12 cellular contexts compared by ENCODE assay signal in the genomic region with DNA sequence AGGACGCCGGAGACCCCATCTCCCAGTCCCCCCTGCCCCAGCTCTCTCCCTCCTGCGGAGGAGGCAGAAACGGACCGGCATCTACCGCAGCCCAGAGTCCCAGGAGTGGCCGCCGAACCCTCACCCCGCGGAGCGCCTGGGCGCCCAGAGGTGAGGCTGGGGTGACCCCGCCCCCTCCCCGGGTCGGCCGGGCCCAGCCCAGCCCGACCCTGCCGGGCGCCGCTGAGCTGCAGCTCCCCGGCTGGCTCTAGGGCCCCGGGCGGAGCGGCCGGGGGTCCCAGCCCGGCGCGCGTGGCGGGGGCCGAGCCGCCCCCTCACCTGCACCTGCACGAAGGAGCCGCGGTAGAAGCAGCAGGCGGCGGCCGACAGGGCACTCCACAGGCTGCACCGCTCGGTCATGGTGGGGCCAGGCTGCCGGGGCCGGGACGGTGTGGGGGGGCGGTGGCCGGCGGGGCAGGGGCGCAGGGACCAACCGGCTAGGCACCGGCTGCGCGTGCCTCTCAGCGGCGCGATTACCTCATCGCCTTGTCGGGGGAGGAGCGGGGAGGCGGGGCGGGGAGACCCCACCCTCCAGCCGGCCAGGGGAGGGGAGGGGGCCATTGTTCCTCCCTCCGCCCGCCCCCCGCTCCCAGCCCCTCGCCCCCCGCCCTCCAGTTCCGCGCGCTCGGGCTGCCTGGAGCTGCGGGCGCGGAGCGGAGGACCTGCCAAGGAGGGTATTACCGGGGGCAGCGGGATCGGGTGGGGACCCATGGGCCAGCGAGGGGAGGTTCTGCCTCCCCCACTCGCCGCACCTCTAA. TPM values are rescaled to one million over a fixed set of nuclear protein-coding genes. Genes with fewer than 3 reads are reported as not detected.
DNase-seq lines count a peak whose midpoint lies in the region; ATAC-seq and TF ChIP-seq lines count a peak whose summit lies in the region.
"Had no signal": no experiment of that assay in that cellular context is flagged by ENCODE, and none has a peak within 500 bp of the region (broad histone marks: within the 10 kb centered on the region; RNA-seq: fewer than 3 reads in every experiment).

No MANE protein-coding gene starts in this region.

- H3K36me3 Mint-ChIP-seq in CD14-positive monocyte = peaks cover 43 to 84% of the 10 kb centered on the region in 2 donors
- H3K36me3 Mint-ChIP-seq in Calu3 (ENCODE audit: insufficient read depth, unreplicated experiment) = peaks cover 5% of the 10 kb centered on the region
- H3K36me3 Mint-ChIP-seq in T-helper 17 cell (ENCODE audit: low read depth) = peaks cover 3% of the 10 kb centered on the region

- ATAC-seq in left ventricle myocardium superior (peak; percentile 49), psoas muscle (peak in 2 of 4 donors; percentile 21 to 38), T-helper 17 cell (no peak)

- H3K27ac Mint-ChIP-seq in CD14-positive monocyte (no peak overlapping the region), Calu3 (ENCODE audit: unreplicated experiment) (no peak overlapping the region), T-helper 17 cell (no peak overlapping the region)

- H3K27me3 ChIP-seq in psoas muscle (ENCODE audit: insufficient read depth in 3 of 3, low read length in 2 of 3) = peaks cover 0 to 45% (median 14%) of the 10 kb centered on the region in 3 donors

- CTCF ChIA-PET in Calu3 (lab: Charles Lee) = no interaction called here

- DNase-seq in NCI-H1105 (lab: John Stamatoyannopoulos, UW) = peak; percentile 7
- no peak for DNase-seq in NCI-H1105 treated with DMSO at 0.1 percent for 48 hours (lab: John Stamatoyannopoulos, UW)
- DNase-seq in NCI-H748 treated with DMSO at 0.1 percent for 48 hours (lab: John Stamatoyannopoulos, UW) = peak; percentile 15
- DNase-seq in left ventricle myocardium superior = no peak
- DNase-seq in psoas muscle = no peak
- no peak for DNase-seq in CD14-positive monocyte (ENCODE audit: low spot score)
- no peak for DNase-seq in Calu3
- no peak for DNase-seq in T-helper 17 cell
- DNase-seq: activated effector memory CD4-positive, alpha-beta T cell treated with anti-CD3 and anti-CD28 coated beads, Interleukin-2, amount 50 U/mL, for 16 hours; GOT3; SIG-M5; stimulated activated naive CD4-positive, alpha-beta T cell treated with Interleukin-2 at 50 U/mL for 16 hours had no signal

- H3K4me3 Mint-ChIP-seq in CD14-positive monocyte (no peak overlapping the region), Calu3 (ENCODE audit: low read depth, unreplicated experiment) (no peak overlapping the region), T-helper 17 cell (no peak overlapping the region)

- peak overlapping the region; percentile 43 for H3K4me3 ChIP-seq in psoas muscle

- 15 to 19% (median 17%) methylated on average over 25 to 78 of the region's 79 CpGs for WGBS in psoas muscle, 3 donors

- no peak overlapping the region for H3K27ac ChIP-seq in psoas muscle

- TF ChIP-seq CTCF in psoas muscle (IDR thresholded peaks at IDR 0.05) (no peak), CD14-positive monocyte (IDR thresholded peaks at IDR 0.05) (no peak), Calu3 (IDR thresholded peaks at IDR 0.05; ENCODE audit: unreplicated experiment) (no peak)

- BruUV-seq in Calu3 (replicated peaks; lab: Mats Ljungman, UMichigan) = no TSS peak

- peaks cover 0 to 4% of the 10 kb centered on the region in 2 donors for H3K36me3 ChIP-seq in psoas muscle (ENCODE audit: insufficient read depth in 1 of 2, low read depth in 1 of 2)

- H3K9me3 ChIP-seq in psoas muscle = no peaks in the 10 kb centered on the region
- no peaks in the 10 kb centered on the region for H3K9me3 ChIP-seq in T-helper 17 cell (ENCODE audit: control insufficient read depth, low read length, poor library complexity, severe bottlenecking)

- intact Hi-C loops in left ventricle myocardium superior (cut with micrococcal nuclease) (no loop called here), psoas muscle (cut with DNase I) (no loop called here), CD14-positive monocyte (cut with micrococcal nuclease) (no loop called here), Calu3 (cut with micrococcal nuclease; ENCODE audit: unreplicated experiment) (no loop called here)

- no peaks in the 10 kb centered on the region for H3K4me1 Mint-ChIP-seq in CD14-positive monocyte
- H3K4me1 Mint-ChIP-seq in Calu3 (ENCODE audit: low read depth, unreplicated experiment) = no peaks in the 10 kb centered on the region
- H3K4me1 Mint-ChIP-seq in T-helper 17 cell = peaks cover 20% of the 10 kb centered on the region

- no peaks in the 10 kb centered on the region for H3K9me3 Mint-ChIP-seq in CD14-positive monocyte
- H3K9me3 Mint-ChIP-seq in Calu3 (ENCODE audit: low read depth, unreplicated experiment) = no peaks in the 10 kb centered on the region

- H3K27me3 Mint-ChIP-seq in CD14-positive monocyte (ENCODE audit: low read depth in 3 of 3) = peaks cover 0 to 1% (median 1%) of the 10 kb centered on the region in 3 donors
- H3K27me3 Mint-ChIP-seq in Calu3 (ENCODE audit: unreplicated experiment) = peaks cover 46% of the 10 kb centered on the region
- no peaks in the 10 kb centered on the region for H3K27me3 Mint-ChIP-seq in T-helper 17 cell

- H3K4me1 ChIP-seq in psoas muscle = no peaks in the 10 kb centered on the region

RNA-seq across cellular contexts. Expression of a gene that starts 19.9 kb away (rescaled TPM):
- total RNA-seq in left ventricle myocardium superior (3.6 TPM), psoas muscle (1 to 10 TPM; 2.8 to 6.7 (median 4.0) TPM), Calu3 (2022) (7.0 and 7.6 TPM in 2 replicates), T-helper 17 cell (10 to 100 TPM in 1 of 2 donors, 1 to 10 TPM in 1; 9.4 to 10.5 TPM)
- polyA plus RNA-seq in psoas muscle (1 to 10 TPM; 4.6 to 6.9 (median 5.0) TPM), CD14-positive monocyte (10 to 100 TPM; 57.4 to 60.0 TPM)

RNA-seq across cellular contexts. Expression of a gene that starts 23.5 kb away (rescaled TPM):
- total RNA-seq in left ventricle myocardium superior (18.3 TPM), psoas muscle (10 to 100 TPM in 2 of 4 donors, 1 to 10 TPM in 2; 8.3 to 12.0 (median 10.3) TPM), Calu3 (2022) (not detected in 2 replicates), T-helper 17 cell (10 to 100 TPM; 15.9 to 27.2 TPM)
- polyA plus RNA-seq in psoas muscle (10 to 100 TPM in 1 of 3 donors, 1 to 10 TPM in 2; 5.3 to 10.0 (median 8.4) TPM), CD14-positive monocyte (10 to 100 TPM; 11.5 to 20.5 TPM)

RNA-seq across cellular contexts. Expression of a gene that starts 30.9 kb away (rescaled TPM):
- 48.4 TPM for total RNA-seq in left ventricle myocardium superior
- total RNA-seq in psoas muscle = 10 to 100 TPM; 26.5 to 46.1 (median 42.9) TPM
- 10 to 100 TPM; 29.7 to 39.3 (median 31.5) TPM for polyA plus RNA-seq in psoas muscle
- polyA plus RNA-seq in CD14-positive monocyte = 10 to 100 TPM; 24.9 to 26.4 TPM
- total RNA-seq in Calu3 (2022) = 41.8 and 51.3 TPM in 2 replicates
- total RNA-seq in T-helper 17 cell = 100 to 1,000 TPM; 107 to 123 TPM

RNA-seq across cellular contexts. Expression of a gene that starts 39.1 kb away (rescaled TPM):
- 0.15 TPM for total RNA-seq in left ventricle myocardium superior
- under 1 TPM in 1 of 4 donors, not detected in 3; 0.10 TPM for total RNA-seq in psoas muscle
- polyA plus RNA-seq in psoas muscle = under 1 TPM in 2 of 3 donors, not detected in 1; 0.01 to 0.03 TPM
- under 1 TPM in 1 of 2 donors, not detected in 1; 0.04 TPM for polyA plus RNA-seq in CD14-positive monocyte
- not detected in 2 replicates for total RNA-seq in Calu3 (2022)
- 1 to 10 TPM; 3.7 to 4.3 TPM for total RNA-seq in T-helper 17 cell

RNA-seq across cellular contexts. Expression of a gene that starts 39.5 kb away (rescaled TPM):
- total RNA-seq in left ventricle myocardium superior = 13.4 TPM
- 10 to 100 TPM in 3 of 4 donors, 1 to 10 TPM in 1; 7.9 to 37.7 (median 13.3) TPM for total RNA-seq in psoas muscle
- 10 to 100 TPM; 21.8 to 44.6 (median 36.2) TPM for polyA plus RNA-seq in psoas muscle
- 10 to 100 TPM; 19.5 to 19.9 TPM for polyA plus RNA-seq in CD14-positive monocyte
- total RNA-seq in Calu3 (2022) = 14.3 and 15.1 TPM in 2 replicates
- total RNA-seq in T-helper 17 cell = 1 to 10 TPM; 6.6 to 6.7 TPM

Comparison
In these comparisons a context has a peak if more than half of its experiments do, and no peak if none do; other contexts are left out.
1. DNase-seq: peak in NCI-H1105 (single experiment) and NCI-H748 treated with DMSO at 0.1 percent for 48 hours (single experiment); none in NCI-H1105 treated with DMSO at 0.1 percent for 48 hours (single experiment), left ventricle myocardium superior (single experiment), psoas muscle (0 of 2), CD14-positive monocyte (single experiment), Calu3 (single experiment) and T-helper 17 cell (0 of 3).